18 cellular contexts compared by ENCODE assay signal in genomic region chr7:28662236-28662635, GRCh38.
DNase-seq lines count a peak whose midpoint lies in the region; ATAC-seq and TF ChIP-seq lines count a peak whose summit lies in the region.
"Had no signal": no experiment of that assay in that cellular context is flagged by ENCODE, and none has a peak within 500 bp of the region (broad histone marks: within the 10 kb centered on the region; RNA-seq: fewer than 3 reads in every experiment).

No MANE protein-coding gene starts in this region.

- TF ChIP-seq CTCF in VCaP (conservative IDR thresholded peaks at IDR 0.05) (no peak), prostate gland (IDR thresholded peaks at IDR 0.05) (no peak), endodermal cell (conservative IDR thresholded peaks at IDR 0.05) (no peak)

- intact Hi-C loops in activated CD4-positive, alpha-beta T cell treated with anti-CD3 and anti-CD28 coated beads, Interleukin-2, amount 10 ng/mL, durations not matched to agents 24 days and 14 days (cut with micrococcal nuclease) = no loop called here
- intact Hi-C loops in naive thymus-derived CD4-positive, alpha-beta T cell (cut with micrococcal nuclease) = no loop called here
- intact Hi-C loops in prostate gland (cut with DNase I) = no loop called here

- DNase-seq in activated CD4-positive, alpha-beta T cell treated with anti-CD3 and anti-CD28 coated beads, Interleukin-2, amount 10 ng/mL, durations not matched to agents 24 days and 14 days = peak; percentile 56
- DNase-seq in activated CD4-positive, alpha-beta T cell treated with anti-CD3 and anti-CD28 coated beads, Interleukin-2, amount 50 U/mL, for 48 hours = no peak
- DNase-seq in naive thymus-derived CD4-positive, alpha-beta T cell = peak in 1 of 9 donors; percentile 7
- DNase-seq in prostate gland (ENCODE audit: low spot score) (no peak), caudate nucleus (lab: John Stamatoyannopoulos, UW) (no peak), endodermal cell (no peak)
- DNase-seq: activated CD4-positive, alpha-beta T cell treated with anti-CD3 and anti-CD28 coated beads for 4 hours; anterior cingulate cortex; cerebellar nuclear complex; effector memory CD4-positive, alpha-beta T cell; head of caudate nucleus; NCI-H1436; right lobe of liver had no signal

- no peak overlapping the region for H3K4me3 ChIP-seq in naive thymus-derived CD4-positive, alpha-beta T cell (ENCODE audit: low read length)
- no peak overlapping the region for H3K4me3 ChIP-seq in prostate gland
- no peak overlapping the region for H3K4me3 ChIP-seq in endodermal cell (ENCODE audit: low read length)
- H3K4me3 ChIP-seq: right lobe of liver had no signal

- no peaks in the 10 kb centered on the region for H3K36me3 Mint-ChIP-seq in activated CD4-positive, alpha-beta T cell treated with anti-CD3 and anti-CD28 coated beads, Interleukin-2, amount 10 ng/mL, durations not matched to agents 24 days and 14 days (ENCODE audit: low read depth)
- peaks cover 0 to 2% (median 0%) of the 10 kb centered on the region in 5 donors for H3K36me3 Mint-ChIP-seq in naive thymus-derived CD4-positive, alpha-beta T cell
- no peaks in the 10 kb centered on the region for H3K36me3 Mint-ChIP-seq in endodermal cell (ENCODE audit: low read depth)
- H3K36me3 Mint-ChIP-seq: type B pancreatic cell had no signal

- H3K36me3 ChIP-seq in naive thymus-derived CD4-positive, alpha-beta T cell (ENCODE audit: control insufficient read depth in 2 of 3, insufficient read depth in 3 of 3, low read length in 3 of 3) = no peaks in the 10 kb centered on the region
- no peaks in the 10 kb centered on the region for H3K36me3 ChIP-seq in prostate gland
- no peaks in the 10 kb centered on the region for H3K36me3 ChIP-seq in endodermal cell (ENCODE audit: control insufficient read depth, insufficient read depth, low read length)
- H3K36me3 ChIP-seq: right lobe of liver had no signal

- no peaks in the 10 kb centered on the region for H3K4me1 Mint-ChIP-seq in activated CD4-positive, alpha-beta T cell treated with anti-CD3 and anti-CD28 coated beads, Interleukin-2, amount 10 ng/mL, durations not matched to agents 24 days and 14 days
- H3K4me1 Mint-ChIP-seq in naive thymus-derived CD4-positive, alpha-beta T cell = peaks cover 0 to 14% (median 5%) of the 10 kb centered on the region in 7 donors
- H3K4me1 Mint-ChIP-seq in endodermal cell = no peaks in the 10 kb centered on the region

- H3K27ac Mint-ChIP-seq in activated CD4-positive, alpha-beta T cell treated with anti-CD3 and anti-CD28 coated beads, Interleukin-2, amount 10 ng/mL, durations not matched to agents 24 days and 14 days = no peak overlapping the region
- H3K27ac Mint-ChIP-seq in naive thymus-derived CD4-positive, alpha-beta T cell = peak overlapping the region in 3 of 9 donors; percentile 5 to 45 (median 26)
- H3K27ac Mint-ChIP-seq in endodermal cell = no peak overlapping the region
- H3K27ac Mint-ChIP-seq: type B pancreatic cell had no signal

- WGBS in prostate gland = 71% methylated on average over 12 of the region's 12 CpGs
- WGBS in endodermal cell (ENCODE audit: insufficient coverage in 1 of 2, insufficient read length in 1 of 2), 2 experiments = 93% methylated on average over 9 to 12 of the region's 12 CpGs

- no peak overlapping the region for H3K9ac ChIP-seq in endodermal cell (ENCODE audit: extremely low read depth, low read length, poor library complexity, severe bottlenecking)

- CTCF ChIA-PET in naive thymus-derived CD4-positive, alpha-beta T cell (lab: Charles Lee) = no interaction called here

- H3K9me3 ChIP-seq in naive thymus-derived CD4-positive, alpha-beta T cell (ENCODE audit: control insufficient read depth in 2 of 3, low read length in 3 of 3) = no peaks in the 10 kb centered on the region
- H3K9me3 ChIP-seq in prostate gland (no peaks in the 10 kb centered on the region), endodermal cell (ENCODE audit: control insufficient read depth, low read length) (peaks cover 14% of the 10 kb centered on the region)
- H3K9me3 ChIP-seq: right lobe of liver had no signal

- no peaks in the 10 kb centered on the region for H3K4me1 ChIP-seq in naive thymus-derived CD4-positive, alpha-beta T cell (ENCODE audit: control insufficient read depth in 2 of 2, insufficient read depth in 2 of 2, low read length in 2 of 2)
- H3K4me1 ChIP-seq in prostate gland (replicated peaks) (peaks cover 2% of the 10 kb centered on the region), endodermal cell (ENCODE audit: control insufficient read depth, insufficient read depth, low read length) (no peaks in the 10 kb centered on the region)
- H3K4me1 ChIP-seq: right lobe of liver had no signal

- peaks cover 6% of the 10 kb centered on the region for H3K9me3 Mint-ChIP-seq in activated CD4-positive, alpha-beta T cell treated with anti-CD3 and anti-CD28 coated beads, Interleukin-2, amount 10 ng/mL, durations not matched to agents 24 days and 14 days
- H3K9me3 Mint-ChIP-seq in naive thymus-derived CD4-positive, alpha-beta T cell = peaks cover 0 to 29% (median 8%) of the 10 kb centered on the region in 11 donors
- peaks cover 16% of the 10 kb centered on the region for H3K9me3 Mint-ChIP-seq in endodermal cell

- POLR2A ChIA-PET in naive thymus-derived CD4-positive, alpha-beta T cell (lab: Charles Lee) = no interaction called here

- H3K4me3 Mint-ChIP-seq in activated CD4-positive, alpha-beta T cell treated with anti-CD3 and anti-CD28 coated beads, Interleukin-2, amount 10 ng/mL, durations not matched to agents 24 days and 14 days = no peak overlapping the region
- H3K4me3 Mint-ChIP-seq in naive thymus-derived CD4-positive, alpha-beta T cell = peak overlapping the region in 7 of 10 donors; percentile 35 to 53 (median 48)
- no peak overlapping the region for H3K4me3 Mint-ChIP-seq in endodermal cell
- H3K4me3 Mint-ChIP-seq: type B pancreatic cell had no signal

- H3K27me3 Mint-ChIP-seq in activated CD4-positive, alpha-beta T cell treated with anti-CD3 and anti-CD28 coated beads, Interleukin-2, amount 10 ng/mL, durations not matched to agents 24 days and 14 days = peaks cover 9% of the 10 kb centered on the region
- H3K27me3 Mint-ChIP-seq in naive thymus-derived CD4-positive, alpha-beta T cell = peaks cover 10 to 36% (median 33%) of the 10 kb centered on the region in 5 donors
- peaks cover 12% of the 10 kb centered on the region for H3K27me3 Mint-ChIP-seq in endodermal cell (ENCODE audit: insufficient read depth)

- peak overlapping the region; percentile 2; the same call in 1 of the 2 replicates for H3K27ac ChIP-seq in VCaP
- H3K27ac ChIP-seq in naive thymus-derived CD4-positive, alpha-beta T cell (ENCODE audit: low read depth, low read length) = no peak overlapping the region
- no peak overlapping the region for H3K27ac ChIP-seq in prostate gland
- no peak overlapping the region for H3K27ac ChIP-seq in caudate nucleus (ENCODE audit: low read depth, low read length)
- H3K27ac ChIP-seq in endodermal cell (ENCODE audit: low read depth, low read length) = no peak overlapping the region
- H3K27ac ChIP-seq: C4-2B, right lobe of liver had no signal

- no peaks in the 10 kb centered on the region for H3K27me3 ChIP-seq in naive thymus-derived CD4-positive, alpha-beta T cell (ENCODE audit: control insufficient read depth in 2 of 2, insufficient read depth in 2 of 2, low read length in 2 of 2)
- H3K27me3 ChIP-seq in prostate gland (replicated peaks; ENCODE audit: insufficient read depth) = no peaks in the 10 kb centered on the region
- H3K27me3 ChIP-seq in endodermal cell (ENCODE audit: control insufficient read depth, insufficient read depth, low read length, poor library complexity, severe bottlenecking) = peaks cover 25% of the 10 kb centered on the region
- H3K27me3 ChIP-seq: right lobe of liver had no signal

- peak; percentile 67 for ATAC-seq in GM21390 (IDR thresholded peaks at IDR 0.05; ENCODE audit: unreplicated experiment)
- ATAC-seq in naive thymus-derived CD4-positive, alpha-beta T cell = no peak
- ATAC-seq: Panc1, right lobe of liver had no signal

- TF ChIP-seq POLR2A in prostate gland (IDR thresholded peaks at IDR 0.05) = no peak

Comparison
In these comparisons a context has a peak if more than half of its experiments do, and no peak if none do; other contexts are left out.
1. H3K4me3 Mint-ChIP-seq: peak in naive thymus-derived CD4-positive, alpha-beta T cell (7 of 10); none in activated CD4-positive, alpha-beta T cell treated with anti-CD3 and anti-CD28 coated beads, Interleukin-2, amount 10 ng/mL, durations not matched to agents 24 days and 14 days (single experiment) and endodermal cell (single experiment).